Comparison of ENCODE assay signal across 3 cellular contexts in genomic region chr2:33531345-33532059, GRCh38.
TF ChIP-seq lines count a peak whose summit lies in the region.

No MANE protein-coding gene starts in this region.

TF ChIP-seq in SK-N-SH, 30 proteins besides CTCF, POLR2A, EP300 and RAD21:
- no peak for TF ChIP-seq RFX5 (IDR thresholded peaks at IDR 0.05; ENCODE audit: low read length)
- TF ChIP-seq NRF1 (IDR thresholded peaks at IDR 0.05; ENCODE audit: low read depth, low read length): no peak
- TF ChIP-seq MEF2A (IDR thresholded peaks at IDR 0.05; ENCODE audit: borderline replicate concordance, low read depth): no peak
- no peak for TF ChIP-seq MXI1 (IDR thresholded peaks at IDR 0.05; ENCODE audit: low read depth, low read length)
- TF ChIP-seq GABPA (IDR thresholded peaks at IDR 0.05; ENCODE audit: low read depth): no peak
- no peak for TF ChIP-seq RCOR1 (IDR thresholded peaks at IDR 0.05; ENCODE audit: low read length)
- no peak for TF ChIP-seq GATA2 (CRISPR knock-in tag; IDR thresholded peaks at IDR 0.05)
- TF ChIP-seq FOXM1 (IDR thresholded peaks at IDR 0.05; ENCODE audit: low read depth): no peak
- TF ChIP-seq TEAD4 (IDR thresholded peaks at IDR 0.05; ENCODE audit: borderline replicate concordance, insufficient read depth): no peak
- no peak for TF ChIP-seq REST (IDR thresholded peaks at IDR 0.05; ENCODE audit: low read depth, low read length)
- no peak for TF ChIP-seq JUND (IDR thresholded peaks at IDR 0.05)
- TF ChIP-seq, protein P1, sequence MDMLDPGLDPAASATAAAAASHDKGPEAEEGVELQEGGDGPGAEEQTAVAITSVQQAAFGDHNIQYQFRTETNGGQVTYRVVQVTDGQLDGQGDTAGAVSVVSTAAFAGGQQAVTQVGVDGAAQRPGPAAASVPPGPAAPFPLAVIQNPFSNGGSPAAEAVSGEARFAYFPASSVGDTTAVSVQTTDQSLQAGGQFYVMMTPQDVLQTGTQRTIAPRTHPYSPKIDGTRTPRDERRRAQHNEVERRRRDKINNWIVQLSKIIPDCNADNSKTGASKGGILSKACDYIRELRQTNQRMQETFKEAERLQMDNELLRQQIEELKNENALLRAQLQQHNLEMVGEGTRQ (IDR thresholded peaks at IDR 0.05; ENCODE audit: borderline replicate concordance, low read depth, low read length): no peak

TF ChIP-seq in SK-N-SH treated with all-trans-retinoic acid at 6 μM for 48 hours, 23 proteins besides CTCF, POLR2A, EP300 and RAD21:
- no peak for TF ChIP-seq ZNF70 (CRISPR knock-in tag; IDR thresholded peaks at IDR 0.05)
TF ChIP-seq in SK-N-SH treated with all-trans-retinoic acid at 6 μM for 48 hours: peak in this region for 0.

TF ChIP-seq in H1, 55 proteins besides CTCF, POLR2A, EP300 and RAD21:
- TF ChIP-seq RFX5 (IDR thresholded peaks at IDR 0.05; ENCODE audit: borderline replicate concordance, low read depth, low read length) (no peak), PHF8 (conservative IDR thresholded peaks at IDR 0.05; ENCODE audit: low read depth, low read length) (no peak), RBBP5 (IDR thresholded peaks at IDR 0.05; ENCODE audit: borderline replicate concordance, low read depth, low read length) (no peak), TEAD4 (IDR thresholded peaks at IDR 0.05; ENCODE audit: low read depth, low read length) (no peak), SP1 (IDR thresholded peaks at IDR 0.05; ENCODE audit: low read depth, low read length) (no peak), SUZ12 (IDR thresholded peaks at IDR 0.05; ENCODE audit: low read length) (no peak), BACH1 (IDR thresholded peaks at IDR 0.05; ENCODE audit: low read length) (no peak), RNF2 (IDR thresholded peaks at IDR 0.05; ENCODE audit: borderline replicate concordance, low read depth, low read length, missing control alignments, poor library complexity, severe bottlenecking) (no peak), ATF3 (IDR thresholded peaks at IDR 0.05; ENCODE audit: insufficient read depth, low read depth, low read length) (no peak), CTBP2 (IDR thresholded peaks at IDR 0.05; ENCODE audit: borderline replicate concordance, insufficient read depth, insufficient read length, low read length) (no peak)
- TF ChIP-seq, protein P2, sequence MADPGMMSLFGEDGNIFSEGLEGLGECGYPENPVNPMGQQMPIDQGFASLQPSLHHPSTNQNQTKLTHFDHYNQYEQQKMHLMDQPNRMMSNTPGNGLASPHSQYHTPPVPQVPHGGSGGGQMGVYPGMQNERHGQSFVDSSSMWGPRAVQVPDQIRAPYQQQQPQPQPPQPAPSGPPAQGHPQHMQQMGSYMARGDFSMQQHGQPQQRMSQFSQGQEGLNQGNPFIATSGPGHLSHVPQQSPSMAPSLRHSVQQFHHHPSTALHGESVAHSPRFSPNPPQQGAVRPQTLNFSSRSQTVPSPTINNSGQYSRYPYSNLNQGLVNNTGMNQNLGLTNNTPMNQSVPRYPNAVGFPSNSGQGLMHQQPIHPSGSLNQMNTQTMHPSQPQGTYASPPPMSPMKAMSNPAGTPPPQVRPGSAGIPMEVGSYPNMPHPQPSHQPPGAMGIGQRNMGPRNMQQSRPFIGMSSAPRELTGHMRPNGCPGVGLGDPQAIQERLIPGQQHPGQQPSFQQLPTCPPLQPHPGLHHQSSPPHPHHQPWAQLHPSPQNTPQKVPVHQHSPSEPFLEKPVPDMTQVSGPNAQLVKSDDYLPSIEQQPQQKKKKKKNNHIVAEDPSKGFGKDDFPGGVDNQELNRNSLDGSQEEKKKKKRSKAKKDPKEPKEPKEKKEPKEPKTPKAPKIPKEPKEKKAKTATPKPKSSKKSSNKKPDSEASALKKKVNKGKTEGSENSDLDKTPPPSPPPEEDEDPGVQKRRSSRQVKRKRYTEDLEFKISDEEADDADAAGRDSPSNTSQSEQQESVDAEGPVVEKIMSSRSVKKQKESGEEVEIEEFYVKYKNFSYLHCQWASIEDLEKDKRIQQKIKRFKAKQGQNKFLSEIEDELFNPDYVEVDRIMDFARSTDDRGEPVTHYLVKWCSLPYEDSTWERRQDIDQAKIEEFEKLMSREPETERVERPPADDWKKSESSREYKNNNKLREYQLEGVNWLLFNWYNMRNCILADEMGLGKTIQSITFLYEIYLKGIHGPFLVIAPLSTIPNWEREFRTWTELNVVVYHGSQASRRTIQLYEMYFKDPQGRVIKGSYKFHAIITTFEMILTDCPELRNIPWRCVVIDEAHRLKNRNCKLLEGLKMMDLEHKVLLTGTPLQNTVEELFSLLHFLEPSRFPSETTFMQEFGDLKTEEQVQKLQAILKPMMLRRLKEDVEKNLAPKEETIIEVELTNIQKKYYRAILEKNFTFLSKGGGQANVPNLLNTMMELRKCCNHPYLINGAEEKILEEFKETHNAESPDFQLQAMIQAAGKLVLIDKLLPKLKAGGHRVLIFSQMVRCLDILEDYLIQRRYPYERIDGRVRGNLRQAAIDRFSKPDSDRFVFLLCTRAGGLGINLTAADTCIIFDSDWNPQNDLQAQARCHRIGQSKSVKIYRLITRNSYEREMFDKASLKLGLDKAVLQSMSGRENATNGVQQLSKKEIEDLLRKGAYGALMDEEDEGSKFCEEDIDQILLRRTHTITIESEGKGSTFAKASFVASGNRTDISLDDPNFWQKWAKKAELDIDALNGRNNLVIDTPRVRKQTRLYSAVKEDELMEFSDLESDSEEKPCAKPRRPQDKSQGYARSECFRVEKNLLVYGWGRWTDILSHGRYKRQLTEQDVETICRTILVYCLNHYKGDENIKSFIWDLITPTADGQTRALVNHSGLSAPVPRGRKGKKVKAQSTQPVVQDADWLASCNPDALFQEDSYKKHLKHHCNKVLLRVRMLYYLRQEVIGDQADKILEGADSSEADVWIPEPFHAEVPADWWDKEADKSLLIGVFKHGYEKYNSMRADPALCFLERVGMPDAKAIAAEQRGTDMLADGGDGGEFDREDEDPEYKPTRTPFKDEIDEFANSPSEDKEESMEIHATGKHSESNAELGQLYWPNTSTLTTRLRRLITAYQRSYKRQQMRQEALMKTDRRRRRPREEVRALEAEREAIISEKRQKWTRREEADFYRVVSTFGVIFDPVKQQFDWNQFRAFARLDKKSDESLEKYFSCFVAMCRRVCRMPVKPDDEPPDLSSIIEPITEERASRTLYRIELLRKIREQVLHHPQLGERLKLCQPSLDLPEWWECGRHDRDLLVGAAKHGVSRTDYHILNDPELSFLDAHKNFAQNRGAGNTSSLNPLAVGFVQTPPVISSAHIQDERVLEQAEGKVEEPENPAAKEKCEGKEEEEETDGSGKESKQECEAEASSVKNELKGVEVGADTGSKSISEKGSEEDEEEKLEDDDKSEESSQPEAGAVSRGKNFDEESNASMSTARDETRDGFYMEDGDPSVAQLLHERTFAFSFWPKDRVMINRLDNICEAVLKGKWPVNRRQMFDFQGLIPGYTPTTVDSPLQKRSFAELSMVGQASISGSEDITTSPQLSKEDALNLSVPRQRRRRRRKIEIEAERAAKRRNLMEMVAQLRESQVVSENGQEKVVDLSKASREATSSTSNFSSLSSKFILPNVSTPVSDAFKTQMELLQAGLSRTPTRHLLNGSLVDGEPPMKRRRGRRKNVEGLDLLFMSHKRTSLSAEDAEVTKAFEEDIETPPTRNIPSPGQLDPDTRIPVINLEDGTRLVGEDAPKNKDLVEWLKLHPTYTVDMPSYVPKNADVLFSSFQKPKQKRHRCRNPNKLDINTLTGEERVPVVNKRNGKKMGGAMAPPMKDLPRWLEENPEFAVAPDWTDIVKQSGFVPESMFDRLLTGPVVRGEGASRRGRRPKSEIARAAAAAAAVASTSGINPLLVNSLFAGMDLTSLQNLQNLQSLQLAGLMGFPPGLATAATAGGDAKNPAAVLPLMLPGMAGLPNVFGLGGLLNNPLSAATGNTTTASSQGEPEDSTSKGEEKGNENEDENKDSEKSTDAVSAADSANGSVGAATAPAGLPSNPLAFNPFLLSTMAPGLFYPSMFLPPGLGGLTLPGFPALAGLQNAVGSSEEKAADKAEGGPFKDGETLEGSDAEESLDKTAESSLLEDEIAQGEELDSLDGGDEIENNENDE (IDR thresholded peaks at IDR 0.05; ENCODE audit: insufficient replicate concordance, low read length): no peak
TF ChIP-seq in H1: peak in this region for 0.
